ENCODE assay signal across 8 cellular contexts in genomic region chr15:74781673-74782595, GRCh38. TPM values are rescaled to one million over a fixed set of nuclear protein-coding genes. Genes with fewer than 3 reads are reported as not detected.
A peak's percentile ranks its signal among the peaks of the same experiment; 100 is the strongest.
DNase-seq lines count a peak whose midpoint lies in the region; ATAC-seq and TF ChIP-seq lines count a peak whose summit lies in the region.

TSS of gene CSK (plus strand) at chr15:74782080. CDS start at chr15:74798298, 16,218 bp downstream.

- H3K4me3 ChIP-seq in OCI-LY7 (ENCODE audit: low read depth, low read length, poor library complexity, severe bottlenecking) (peak within 1 kb of the TSS; percentile 97), esophagus muscularis mucosa (peak within 1 kb of the TSS; percentile 73 to 95 (median 86)), muscle layer of colon (ENCODE audit: low read depth in 1 of 2, low read length in 2 of 2) (peak within 1 kb of the TSS; percentile 79 to 94)

- peak within 1 kb of the TSS; percentile 92 for H3K4me2 ChIP-seq in OCI-LY7 (ENCODE audit: low read length)

- ATAC-seq in HG03280 (IDR thresholded peaks at IDR 0.05; ENCODE audit: unreplicated experiment), result peak; percentile 50
- ATAC-seq in activated T-cell treated with anti-CD3 and anti-CD28 coated beads, Interleukin-2, amount 50 U/mL, for 72 hours (replicated peaks in 1 of 2), result peak; percentile 61 to 65
- peak; percentile 58 for ATAC-seq in stimulated activated naive CD8-positive, alpha-beta T cell treated with anti-CD3 and anti-CD28 coated beads, Interleukin-15, amount 100 ng/mL, for 72 hours

- TF ChIP-seq EP300 in esophagus muscularis mucosa (IDR thresholded peaks at IDR 0.05), result no peak

- peaks cover 82% of the 10 kb centered on the region for H3K4me1 Mint-ChIP-seq in activated T-cell treated with anti-CD3 and anti-CD28 coated beads, Interleukin-2, amount 50 U/mL, for 72 hours (ENCODE audit: low read depth)
- H3K4me1 Mint-ChIP-seq in stimulated activated naive CD8-positive, alpha-beta T cell treated with anti-CD3 and anti-CD28 coated beads, Interleukin-15, amount 100 ng/mL, for 72 hours, result peaks cover 80% of the 10 kb centered on the region

- POLR2A ChIA-PET in OCI-LY7 (lab: Charles Lee), result interaction anchor here (1.0 to 11.4 kb wide), 4 partner anchors 7 to 39 kb away, joined by 4 to 221 read pairs (median 18); no protein-coding TSS in a partner anchor

- CTCF ChIA-PET in OCI-LY7 (lab: Charles Lee; ENCODE audit: unreplicated experiment), result interaction anchor here (0.9 to 1.2 kb wide), 3 partner anchors 9 to 12 kb away, joined by 3 to 8 read pairs (median 4); no protein-coding TSS in a partner anchor

- no peaks in the 10 kb centered on the region for H4K20me1 ChIP-seq in OCI-LY7 (ENCODE audit: insufficient read depth, low read length)

- H3K27ac ChIP-seq in OCI-LY7 (ENCODE audit: low read depth, low read length, poor library complexity, severe bottlenecking), result peak within 1 kb of the TSS; percentile 99
- H3K27ac ChIP-seq in esophagus muscularis mucosa (replicated peaks in 1 of 4), result peak within 1 kb of the TSS; percentile 80 to 94 (median 84)
- H3K27ac ChIP-seq in muscle layer of colon (ENCODE audit: low read depth, low read length), result peak within 1 kb of the TSS; percentile 81

- H3K9me3 ChIP-seq in OCI-LY7 (ENCODE audit: low read length) (no peaks in the 10 kb centered on the region), esophagus muscularis mucosa (no peaks in the 10 kb centered on the region), muscle layer of colon (ENCODE audit: low read length) (no peaks in the 10 kb centered on the region)

- 0% methylated on average over 29 of the region's 109 CpGs for WGBS in esophagus muscularis mucosa

- H3K4me1 ChIP-seq in OCI-LY7 (ENCODE audit: insufficient read depth, low read length, poor library complexity, severe bottlenecking) (peaks cover 72% of the 10 kb centered on the region), esophagus muscularis mucosa (peaks cover 56 to 74% (median 72%) of the 10 kb centered on the region in 4 donors), muscle layer of colon (ENCODE audit: insufficient read depth, low read length) (peaks cover 50% of the 10 kb centered on the region)

- TF ChIP-seq CTCF in OCI-LY7 (conservative IDR thresholded peaks at IDR 0.05; ENCODE audit: low read length) (peak; percentile 55), esophagus muscularis mucosa (IDR thresholded peaks at IDR 0.05) (peak; percentile 64 to 80 (median 64))

- intact Hi-C loops in OCI-LY7 (cut with micrococcal nuclease; ENCODE audit: unreplicated experiment) (loop anchor here (1.0 to 5.0 kb wide), 4 partner anchors 8 to 420 kb away; partner anchors contain the start of gene C15orf39), esophagus muscularis mucosa (cut with DNase I) (loop anchor here (5.0 kb wide), 1 partner anchor 155 kb away; the partner anchor contains the start of gene COX5A)

- no peaks in the 10 kb centered on the region for H3K27me3 Mint-ChIP-seq in activated T-cell treated with anti-CD3 and anti-CD28 coated beads, Interleukin-2, amount 50 U/mL, for 72 hours (ENCODE audit: low read depth)
- H3K27me3 Mint-ChIP-seq in stimulated activated naive CD8-positive, alpha-beta T cell treated with anti-CD3 and anti-CD28 coated beads, Interleukin-15, amount 100 ng/mL, for 72 hours, result no peaks in the 10 kb centered on the region

- no peak for TF ChIP-seq POLR2A in esophagus muscularis mucosa (IDR thresholded peaks at IDR 0.05; ENCODE audit: low read depth)

- peak within 1 kb of the TSS; percentile 98 for H3K27ac Mint-ChIP-seq in activated T-cell treated with anti-CD3 and anti-CD28 coated beads, Interleukin-2, amount 50 U/mL, for 72 hours
- H3K27ac Mint-ChIP-seq in stimulated activated naive CD8-positive, alpha-beta T cell treated with anti-CD3 and anti-CD28 coated beads, Interleukin-15, amount 100 ng/mL, for 72 hours, result peak within 1 kb of the TSS; percentile 95 to 97

- no peaks in the 10 kb centered on the region for H3K27me3 ChIP-seq in esophagus muscularis mucosa
- no peaks in the 10 kb centered on the region for H3K27me3 ChIP-seq in muscle layer of colon (ENCODE audit: control insufficient read depth in 1 of 2, insufficient read depth in 2 of 2, low read length in 2 of 2)

- H3K9ac ChIP-seq in muscle layer of colon (ENCODE audit: low read length), result peak within 1 kb of the TSS; percentile 78

- H3K4me3 Mint-ChIP-seq in activated T-cell treated with anti-CD3 and anti-CD28 coated beads, Interleukin-2, amount 50 U/mL, for 72 hours, result peak within 1 kb of the TSS; percentile 91 to 98
- peak within 1 kb of the TSS; percentile 86 to 98 for H3K4me3 Mint-ChIP-seq in stimulated activated naive CD8-positive, alpha-beta T cell treated with anti-CD3 and anti-CD28 coated beads, Interleukin-15, amount 100 ng/mL, for 72 hours

- H3K9me3 Mint-ChIP-seq in activated T-cell treated with anti-CD3 and anti-CD28 coated beads, Interleukin-2, amount 50 U/mL, for 72 hours, result no peaks in the 10 kb centered on the region
- H3K9me3 Mint-ChIP-seq in stimulated activated naive CD8-positive, alpha-beta T cell treated with anti-CD3 and anti-CD28 coated beads, Interleukin-15, amount 100 ng/mL, for 72 hours, result no peaks in the 10 kb centered on the region

- BruUV-seq in OCI-LY7 (replicated peaks; lab: Mats Ljungman, UMichigan), result no TSS peak

- peak; percentile 81 for DNase-seq in NK-92 treated with Interleukin-12 subunit alpha and Interleukin-12 subunit beta, amount 100 ng/mL, for 24 hours (lab: John Stamatoyannopoulos, UW)
- DNase-seq in NK-92 (lab: John Stamatoyannopoulos, UW; ENCODE audit: unreplicated experiment) (no peak), OCI-LY7 (ENCODE audit: low spot score) (peak; percentile 89), esophagus muscularis mucosa (ENCODE audit: extremely low spot score) (no peak)
- DNase-seq in activated T-cell treated with anti-CD3 and anti-CD28 coated beads, Interleukin-2, amount 50 U/mL, for 72 hours, result peak; percentile 83 to 89
- DNase-seq in stimulated activated naive CD8-positive, alpha-beta T cell treated with anti-CD3 and anti-CD28 coated beads, Interleukin-15, amount 100 ng/mL, for 72 hours, result peak; percentile 84 to 87

- no peak within 1 kb of the TSS; the same call in 1 of the 2 replicates for H2AFZ ChIP-seq in OCI-LY7 (ENCODE audit: low read length)

- H3K79me2 ChIP-seq in OCI-LY7 (ENCODE audit: insufficient read depth, low read depth, low read length), result peaks cover 66% of the 10 kb centered on the region

- peaks cover 3 to 18% of the 10 kb centered on the region in 2 donors for H3K36me3 Mint-ChIP-seq in activated T-cell treated with anti-CD3 and anti-CD28 coated beads, Interleukin-2, amount 50 U/mL, for 72 hours (ENCODE audit: insufficient read depth in 2 of 2)

- H3K9me2 ChIP-seq in OCI-LY7 (ENCODE audit: insufficient read depth, low read length), result no peaks in the 10 kb centered on the region

- H3K36me3 ChIP-seq in OCI-LY7 (ENCODE audit: insufficient read depth, low read length), result peaks cover 36% of the 10 kb centered on the region
- no peaks in the 10 kb centered on the region for H3K36me3 ChIP-seq in esophagus muscularis mucosa
- no peaks in the 10 kb centered on the region for H3K36me3 ChIP-seq in muscle layer of colon (ENCODE audit: insufficient read depth, low read length)

RNA-seq across cellular contexts. Expression of gene CSK, which starts in this region (rescaled TPM):
- 106 and 112 TPM in 2 replicates for total RNA-seq in OCI-LY7 (2014; rRNA removed; shearing (Covaris generic))
- total RNA-seq in OCI-LY7 (2022) (318 and 355 TPM in 2 replicates), esophagus muscularis mucosa (10 to 100 TPM; 14.0 to 28.7 (median 21.9) TPM)
- total RNA-seq in activated T-cell treated with anti-CD3 and anti-CD28 coated beads, Interleukin-2, amount 50 U/mL, for 72 hours, result 100 to 1,000 TPM; 200 to 267 TPM

Comparison
In these comparisons a context has a peak if more than half of its experiments do, and no peak if none do; other contexts are left out.
1. DNase-seq: peak in NK-92 treated with Interleukin-12 subunit alpha and Interleukin-12 subunit beta, amount 100 ng/mL, for 24 hours (single experiment), OCI-LY7 (single experiment), activated T-cell treated with anti-CD3 and anti-CD28 coated beads, Interleukin-2, amount 50 U/mL, for 72 hours (2 of 2) and stimulated activated naive CD8-positive, alpha-beta T cell treated with anti-CD3 and anti-CD28 coated beads, Interleukin-15, amount 100 ng/mL, for 72 hours (2 of 2); none in NK-92 (single experiment) and esophagus muscularis mucosa (single experiment).
2. Peak in every context shown above with its lines, with median percentiles within 50 percentile points of each other: ATAC-seq, H3K27ac ChIP-seq and H3K4me3 ChIP-seq.